Comparison of ENCODE assay signal across 7 cellular contexts in genomic region chr14:89646971-89647370, GRCh38.
"Had no signal": no experiment of that assay in that cellular context is flagged by ENCODE, and none has a peak within 500 bp of the region (broad histone marks: within the 10 kb centered on the region; RNA-seq: fewer than 3 reads in every experiment).

No MANE protein-coding gene starts in this region.

- DNase-seq: GDM1, GF-D8 had no signal

- H3K4me3 ChIP-seq: GM12878 had no signal

- ATAC-seq: GM12878 had no signal

- FAIRE-seq: G401.6, GM12878, GM12891, GM12892, GM19239 had no signal
